23 cellular contexts compared by ENCODE assay signal in genomic region chr3:25916286-25916685, GRCh38.
DNase-seq lines count a peak whose midpoint lies in the region; ATAC-seq, FAIRE-seq and TF ChIP-seq lines count a peak whose summit lies in the region.
"Had no signal": no experiment of that assay in that cellular context is flagged by ENCODE, and none has a peak within 500 bp of the region (broad histone marks: within the 10 kb centered on the region; RNA-seq: fewer than 3 reads in every experiment).

No MANE protein-coding gene starts in this region.

- no peaks in the 10 kb centered on the region for H3K27me3 ChIP-seq in bronchial epithelial cell (ENCODE audit: control insufficient read depth, insufficient read depth, low read length)
- H3K27me3 ChIP-seq: BE2C, Peyer's patch had no signal

- DNase-seq in DMS53 treated with DMSO at 0.1 percent for 48 hours (lab: John Stamatoyannopoulos, UW; ENCODE audit: unreplicated experiment) (peak; percentile 40), NCI-H1105 treated with DMSO at 0.1 percent for 48 hours (lab: John Stamatoyannopoulos, UW) (peak; percentile 80), NCI-H510A treated with DMSO at 0.1 percent for 48 hours (lab: John Stamatoyannopoulos, UW) (peak; percentile 77), bronchial epithelial cell (ENCODE audit: low read depth) (peak; percentile 15), T-cell (no peak), Right ventricle myocardium inferior (ENCODE audit: missing footprints) (no peak)
- DNase-seq in activated CD4-positive, alpha-beta T cell treated with anti-CD3 and anti-CD28 coated beads for 36 hours: no peak
- DNase-seq: BE2C; DMS79; H9; HFFc6; MV-4-11; NCI-H1436 treated with DMSO at 0.1 percent for 48 hours; NCI-H1930; NCI-H2171; NCI-H446; NCI-H69; NK-92 treated with Interleukin-12 subunit alpha and Interleukin-12 subunit beta, amount 100 ng/mL, for 24 hours; Peyer's patch had no signal

- peaks cover 7 to 12% (median 9%) of the 10 kb centered on the region in 3 donors for H3K4me1 Mint-ChIP-seq in T-cell
- peaks cover 10% of the 10 kb centered on the region for H3K4me1 Mint-ChIP-seq in activated CD4-positive, alpha-beta T cell treated with anti-CD3 and anti-CD28 coated beads for 36 hours

- H3K4me3 Mint-ChIP-seq in T-cell: no peak overlapping the region
- H3K4me3 Mint-ChIP-seq in activated CD4-positive, alpha-beta T cell treated with anti-CD3 and anti-CD28 coated beads for 36 hours: no peak overlapping the region
- H3K4me3 Mint-ChIP-seq: H9, HFFc6 had no signal

- no peaks in the 10 kb centered on the region for H3K36me3 Mint-ChIP-seq in T-cell
- H3K36me3 Mint-ChIP-seq in activated CD4-positive, alpha-beta T cell treated with anti-CD3 and anti-CD28 coated beads for 36 hours (ENCODE audit: low read depth): no peaks in the 10 kb centered on the region

- POLR2A ChIA-PET in T-cell (lab: Charles Lee): no interaction called here
- POLR2A ChIA-PET in activated CD4-positive, alpha-beta T cell treated with anti-CD3 and anti-CD28 coated beads for 36 hours (lab: Charles Lee): no interaction called here

- H3K4me3 ChIP-seq in bronchial epithelial cell (ENCODE audit: low read depth, low read length): no peak overlapping the region
- H3K4me3 ChIP-seq: Peyer's patch had no signal

- no peak overlapping the region for H3K27ac Mint-ChIP-seq in T-cell
- H3K27ac Mint-ChIP-seq in activated CD4-positive, alpha-beta T cell treated with anti-CD3 and anti-CD28 coated beads for 36 hours: no peak overlapping the region
- H3K27ac Mint-ChIP-seq: H9, HFFc6 had no signal

- peaks cover 21 to 22% of the 10 kb centered on the region in 2 donors for H3K27me3 Mint-ChIP-seq in T-cell
- H3K27me3 Mint-ChIP-seq in activated CD4-positive, alpha-beta T cell treated with anti-CD3 and anti-CD28 coated beads for 36 hours: peaks cover 12% of the 10 kb centered on the region

- CTCF ChIA-PET in T-cell (lab: Charles Lee): no interaction called here
- CTCF ChIA-PET in activated CD4-positive, alpha-beta T cell treated with anti-CD3 and anti-CD28 coated beads for 36 hours (lab: Charles Lee): no interaction called here

- intact Hi-C loops in Right ventricle myocardium inferior (cut with DNase I): no loop called here
- intact Hi-C loops in activated CD4-positive, alpha-beta T cell treated with anti-CD3 and anti-CD28 coated beads for 36 hours (cut with DNase I, micrococcal nuclease): no loop called here

- no peak for TF ChIP-seq CTCF in bronchial epithelial cell (IDR thresholded peaks at IDR 0.05; ENCODE audit: insufficient read depth, low read length, severe bottlenecking)

- ATAC-seq in T-cell (replicated peaks in 1 of 4) (no peak), Right ventricle myocardium inferior (no peak), HG03521 (IDR thresholded peaks at IDR 0.05; ENCODE audit: unreplicated experiment) (no peak)
- no peak for ATAC-seq in activated CD4-positive, alpha-beta T cell treated with anti-CD3 and anti-CD28 coated beads for 36 hours

- H3K36me3 ChIP-seq in bronchial epithelial cell (ENCODE audit: control insufficient read depth, insufficient read depth, low read length): no peaks in the 10 kb centered on the region
- H3K36me3 ChIP-seq: BE2C, Peyer's patch had no signal

- H3K9me3 Mint-ChIP-seq in T-cell: no peaks in the 10 kb centered on the region
- H3K9me3 Mint-ChIP-seq in activated CD4-positive, alpha-beta T cell treated with anti-CD3 and anti-CD28 coated beads for 36 hours (ENCODE audit: low read depth): no peaks in the 10 kb centered on the region
- H3K9me3 Mint-ChIP-seq: H9 had no signal

- FAIRE-seq in bronchial epithelial cell (lab: Jason Lieb, UNC): no peak
- FAIRE-seq: A204.1, D721Med, GM19239 had no signal

Comparison
In these comparisons a context has a peak if more than half of its experiments do, and no peak if none do; other contexts are left out.
1. DNase-seq: peak in DMS53 treated with DMSO at 0.1 percent for 48 hours (single experiment), NCI-H1105 treated with DMSO at 0.1 percent for 48 hours (single experiment), NCI-H510A treated with DMSO at 0.1 percent for 48 hours (single experiment) and bronchial epithelial cell (single experiment); none in T-cell (0 of 34), Right ventricle myocardium inferior (single experiment) and activated CD4-positive, alpha-beta T cell treated with anti-CD3 and anti-CD28 coated beads for 36 hours (single experiment).